ENCODE assay signal across 17 cellular contexts in the genomic region with DNA sequence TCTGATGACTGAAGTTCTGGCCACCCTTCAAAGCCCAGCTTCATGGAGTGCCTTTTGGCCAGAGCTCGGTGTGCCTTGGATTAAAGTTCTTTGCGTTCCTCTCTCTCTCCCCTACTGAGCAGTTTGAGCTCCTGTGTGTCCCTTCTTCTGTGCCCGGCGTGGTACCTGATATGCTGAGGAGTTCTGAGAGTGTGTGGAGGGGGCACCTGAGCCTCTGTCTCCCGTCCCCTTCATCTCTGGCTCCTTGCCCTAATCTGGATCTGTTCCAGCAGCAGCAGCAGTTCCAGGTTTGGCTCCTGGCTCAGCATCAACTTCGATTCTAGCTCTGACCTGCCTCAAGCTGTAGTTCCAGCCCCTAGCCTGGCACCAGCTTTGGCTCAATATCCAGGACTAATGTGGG. TPM values are rescaled to one million over a fixed set of nuclear protein-coding genes. Genes with fewer than 3 reads are reported as not detected.
DNase-seq lines count a peak whose midpoint lies in the region; ATAC-seq, FAIRE-seq and TF ChIP-seq lines count a peak whose summit lies in the region.
"Had no signal": no experiment of that assay in that cellular context is flagged by ENCODE, and none has a peak within 500 bp of the region (broad histone marks: within the 10 kb centered on the region; RNA-seq: fewer than 3 reads in every experiment).

No MANE protein-coding gene starts in this region.

- TF ChIP-seq CTCF in epithelial cell of esophagus (IDR thresholded peaks at IDR 0.05; ENCODE audit: insufficient read depth, low read depth, low read length, missing control alignments) (no peak), neural progenitor cell (IDR thresholded peaks at IDR 0.05) (no peak)

- H3K4me3 ChIP-seq in epithelial cell of esophagus (ENCODE audit: low read length) (no peak overlapping the region), neural progenitor cell (no peak overlapping the region)
- H3K4me3 ChIP-seq: MG63, testis had no signal

- no peak for FAIRE-seq in HTR-8/SVneo (lab: Jason Lieb, UNC)

- H3K9ac ChIP-seq in neural progenitor cell: no peak overlapping the region
- H3K9ac ChIP-seq: parathyroid adenoma had no signal

- H3K79me2 ChIP-seq in neural progenitor cell (ENCODE audit: low read depth): no peaks in the 10 kb centered on the region
- H3K79me2 ChIP-seq: parathyroid adenoma had no signal

- H3K36me3 ChIP-seq in neural progenitor cell: no peaks in the 10 kb centered on the region
- H3K36me3 ChIP-seq: MG63 had no signal

- H3K27me3 Mint-ChIP-seq in neural progenitor cell (ENCODE audit: insufficient read depth, low read depth): peaks cover 6% of the 10 kb centered on the region
- H3K27me3 Mint-ChIP-seq: activated B cell treated with CpG ODN at 0.5 μM for 24 hours had no signal

- H3K36me3 Mint-ChIP-seq in neural progenitor cell: no peaks in the 10 kb centered on the region

- no peak overlapping the region for H3K27ac ChIP-seq in neural progenitor cell
- H3K27ac ChIP-seq: foreskin keratinocyte, parathyroid adenoma, testis had no signal

- H2AFZ ChIP-seq in neural progenitor cell (replicated peaks): no peak overlapping the region
- H2AFZ ChIP-seq: parathyroid adenoma had no signal

- peak overlapping the region; percentile 93 for H3K27ac Mint-ChIP-seq in neural progenitor cell
- H3K27ac Mint-ChIP-seq: activated B cell treated with CpG ODN at 0.5 μM for 24 hours had no signal

- H3K4me2 ChIP-seq in neural progenitor cell: no peak overlapping the region

- H3K9me3 ChIP-seq in neural progenitor cell (ENCODE audit: low read depth): no peaks in the 10 kb centered on the region
- H3K9me3 ChIP-seq: MG63, testis had no signal

- ATAC-seq in GM18909 (IDR thresholded peaks at IDR 0.05; ENCODE audit: poor library complexity, unreplicated experiment): no peak

- H4K20me1 ChIP-seq in neural progenitor cell (ENCODE audit: low read depth): peaks cover 14% of the 10 kb centered on the region

- H3K4me1 ChIP-seq in neural progenitor cell: peaks cover 4% of the 10 kb centered on the region
- H3K4me1 ChIP-seq: foreskin keratinocyte, parathyroid adenoma, testis had no signal

- peaks cover 44% of the 10 kb centered on the region for H3K27me3 ChIP-seq in neural progenitor cell
- H3K27me3 ChIP-seq: foreskin keratinocyte, MG63, testis had no signal

- peaks cover 38% of the 10 kb centered on the region for H3K4me1 Mint-ChIP-seq in neural progenitor cell

- H3K4me3 Mint-ChIP-seq in neural progenitor cell: peak overlapping the region; percentile 3
- H3K4me3 Mint-ChIP-seq: activated B cell treated with CpG ODN at 0.5 μM for 24 hours had no signal

- peak; percentile 83 for DNase-seq in DMS79 (lab: John Stamatoyannopoulos, UW)
- DNase-seq in NCI-H2171 (lab: John Stamatoyannopoulos, UW): peak; percentile 64
- peak; percentile 15 for DNase-seq in epithelial cell of esophagus (ENCODE audit: low read depth)
- DNase-seq in neural progenitor cell (ENCODE audit: low spot score): no peak
- no peak for DNase-seq in D341Med (ENCODE audit: low spot score)
- DNase-seq in HTR-8/SVneo (ENCODE audit: insufficient read length, low spot score): no peak
- no peak for DNase-seq in COLO668 (lab: John Stamatoyannopoulos, UW; ENCODE audit: unreplicated experiment)
- DNase-seq: activated B cell treated with CpG ODN at 0.5 μM for 24 hours; activated naive CD4-positive, alpha-beta T cell treated with Interleukin-2 at 50 U/mL for 16 hours; effector memory CD4-positive, alpha-beta T cell; NCI-H510A; stimulated activated CD4-positive, alpha-beta T cell treated with anti-CD3 and anti-CD28 coated beads, Interleukin-15, amount 100 ng/mL, for 24 hours; testis had no signal

- no peaks in the 10 kb centered on the region for H3K9me3 Mint-ChIP-seq in neural progenitor cell
- H3K9me3 Mint-ChIP-seq: activated B cell treated with CpG ODN at 0.5 μM for 24 hours had no signal

- peaks cover 11% of the 10 kb centered on the region for H3F3A ChIP-seq in neural progenitor cell (ENCODE audit: low read depth)

RNA-seq across cellular contexts. Expression of a gene that starts 25.1 kb away (rescaled TPM):
- total RNA-seq in neural progenitor cell (ENCODE audit: low replicate concordance): 21.8 and 39.8 TPM in 2 replicates

RNA-seq across cellular contexts. Expression of a gene that starts 28.1 kb away (rescaled TPM):
- total RNA-seq in neural progenitor cell (ENCODE audit: low replicate concordance): 0.90 and 1.4 TPM in 2 replicates

RNA-seq across cellular contexts. Expression of a gene that starts 43.5 kb away (rescaled TPM):
- 45.1 and 64.8 TPM in 2 replicates for total RNA-seq in neural progenitor cell (ENCODE audit: low replicate concordance)

Comparison
In these comparisons a context has a peak if more than half of its experiments do, and no peak if none do; other contexts are left out.
1. DNase-seq: peak in DMS79 (single experiment), NCI-H2171 (single experiment) and epithelial cell of esophagus (single experiment); none in neural progenitor cell (single experiment), D341Med (single experiment), HTR-8/SVneo (single experiment) and COLO668 (single experiment).